Comparison of ENCODE assay signal across 12 cellular contexts in the genomic region with DNA sequence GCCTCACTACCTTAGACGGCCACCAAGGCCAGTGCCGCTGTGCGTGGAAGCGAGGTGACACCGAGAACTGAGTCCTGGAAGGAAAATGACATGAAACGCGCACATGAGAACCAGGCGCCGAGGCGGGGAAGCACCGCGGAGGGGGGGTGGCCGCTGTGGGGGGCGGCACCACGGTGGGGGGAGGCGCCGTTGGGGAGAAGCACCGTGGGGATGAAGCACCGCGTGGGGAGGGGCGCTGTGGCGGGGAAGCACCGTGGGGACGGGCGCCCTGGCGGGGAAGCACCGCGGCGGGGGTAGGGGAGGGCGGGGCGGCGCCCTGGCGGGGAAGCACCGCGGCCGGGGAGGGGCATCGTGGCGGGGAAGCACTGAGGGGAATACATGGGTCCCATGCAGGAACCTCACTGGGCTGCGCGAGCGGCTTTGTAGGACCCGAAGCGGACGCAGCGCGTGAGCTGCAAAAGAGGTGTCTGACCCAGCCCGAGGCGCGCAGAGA.
"Had no signal": no experiment of that assay in that cellular context is flagged by ENCODE, and none has a peak within 500 bp of the region (broad histone marks: within the 10 kb centered on the region; RNA-seq: fewer than 3 reads in every experiment).

No MANE protein-coding gene starts in this region.

- H3K27ac ChIP-seq: gastroesophageal sphincter, neural progenitor cell, SJCRH30, suprapubic skin had no signal

- H3K4me3 Mint-ChIP-seq: neural progenitor cell; T-helper 2 cell treated with Interferon-gamma antibody and Interleukin-4, amounts not matched to agents 5 μg/mL and 100 μg/mL, for 36 hours; type B pancreatic cell had no signal

- H3K27me3 Mint-ChIP-seq: type B pancreatic cell had no signal

- H3K4me1 ChIP-seq: gastroesophageal sphincter, neural progenitor cell, SJCRH30, suprapubic skin had no signal

- H3K4me3 ChIP-seq: gastroesophageal sphincter, neural progenitor cell, SJCRH30, suprapubic skin had no signal

- H3K27ac Mint-ChIP-seq: neural progenitor cell, type B pancreatic cell had no signal

- H3K9me3 Mint-ChIP-seq: type B pancreatic cell had no signal

- ATAC-seq: gastroesophageal sphincter, right cardiac atrium had no signal

- DNase-seq: activated CD4-positive, CD25-positive, alpha-beta regulatory T cell treated with anti-CD3 and anti-CD28 coated beads, Interleukin-2, amount 50 U/mL, for 72 hours; activated CD8-positive, alpha-beta memory T cell treated with anti-CD3 and anti-CD28 coated beads for 24 hours; central memory CD4-positive, alpha-beta T cell; effector memory CD4-positive, alpha-beta T cell; SJCRH30; small intestine had no signal

- H3K27me3 ChIP-seq: gastroesophageal sphincter, neural progenitor cell, SJCRH30, suprapubic skin had no signal
